Comparison of ENCODE assay signal across 1 cellular context in the genomic region with DNA sequence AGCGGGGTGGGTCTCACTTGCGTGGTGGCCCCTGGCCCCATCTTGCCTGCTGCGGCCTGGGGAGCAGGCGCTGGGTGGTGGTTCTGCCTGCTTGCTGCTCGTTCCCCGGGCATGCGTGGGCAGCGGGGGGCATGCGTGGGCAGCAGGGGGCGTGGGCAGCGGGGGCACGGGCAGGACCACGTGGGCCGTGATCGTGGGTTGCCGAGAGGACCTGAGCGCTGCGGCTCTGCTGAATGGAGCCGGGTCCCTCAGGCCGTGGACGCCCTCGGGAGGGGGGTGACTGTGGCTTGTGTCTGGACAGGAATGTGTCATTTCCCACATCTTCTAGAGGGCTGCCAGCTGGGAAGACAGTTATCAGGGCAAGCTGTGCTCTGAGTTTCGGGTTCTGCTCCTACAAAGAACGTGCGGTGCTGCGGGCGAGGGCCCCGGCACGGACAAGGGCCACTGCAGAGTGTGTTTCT.
A peak's percentile ranks its signal among the peaks of the same experiment; 100 is the strongest.
TF ChIP-seq lines count a peak whose summit lies in the region.

No MANE protein-coding gene starts in this region.

TF ChIP-seq in HepG2, 621 proteins besides CTCF, POLR2A, EP300 and RAD21 (continued from another document):
- TF ChIP-seq, protein P1, sequence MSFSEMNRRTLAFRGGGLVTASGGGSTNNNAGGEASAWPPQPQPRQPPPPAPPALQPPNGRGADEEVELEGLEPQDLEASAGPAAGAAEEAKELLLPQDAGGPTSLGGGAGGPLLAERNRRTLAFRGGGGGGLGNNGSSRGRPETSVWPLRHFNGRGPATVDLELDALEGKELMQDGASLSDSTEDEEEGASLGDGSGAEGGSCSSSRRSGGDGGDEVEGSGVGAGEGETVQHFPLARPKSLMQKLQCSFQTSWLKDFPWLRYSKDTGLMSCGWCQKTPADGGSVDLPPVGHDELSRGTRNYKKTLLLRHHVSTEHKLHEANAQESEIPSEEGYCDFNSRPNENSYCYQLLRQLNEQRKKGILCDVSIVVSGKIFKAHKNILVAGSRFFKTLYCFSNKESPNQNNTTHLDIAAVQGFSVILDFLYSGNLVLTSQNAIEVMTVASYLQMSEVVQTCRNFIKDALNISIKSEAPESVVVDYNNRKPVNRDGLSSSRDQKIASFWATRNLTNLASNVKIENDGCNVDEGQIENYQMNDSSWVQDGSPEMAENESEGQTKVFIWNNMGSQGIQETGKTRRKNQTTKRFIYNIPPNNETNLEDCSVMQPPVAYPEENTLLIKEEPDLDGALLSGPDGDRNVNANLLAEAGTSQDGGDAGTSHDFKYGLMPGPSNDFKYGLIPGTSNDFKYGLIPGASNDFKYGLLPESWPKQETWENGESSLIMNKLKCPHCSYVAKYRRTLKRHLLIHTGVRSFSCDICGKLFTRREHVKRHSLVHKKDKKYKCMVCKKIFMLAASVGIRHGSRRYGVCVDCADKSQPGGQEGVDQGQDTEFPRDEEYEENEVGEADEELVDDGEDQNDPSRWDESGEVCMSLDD (CRISPR knock-in tag; IDR thresholded peaks at IDR 0.05; ENCODE audit: borderline replicate concordance): no peak
- no peak for TF ChIP-seq MXI1 (IDR thresholded peaks at IDR 0.05; ENCODE audit: borderline replicate concordance, low read depth, low read length)
- no peak for TF ChIP-seq ZNF3 (CRISPR knock-in tag; IDR thresholded peaks at IDR 0.05)
- TF ChIP-seq ZNF180 (CRISPR knock-in tag; IDR thresholded peaks at IDR 0.05; ENCODE audit: borderline replicate concordance, low read depth): no peak
- TF ChIP-seq POLR2G (IDR thresholded peaks at IDR 0.05; ENCODE audit: low read depth, low read length): no peak; the same call in 1 of the 2 replicates
- peak; percentile 23 for TF ChIP-seq ZNF883 (CRISPR knock-in tag; IDR thresholded peaks at IDR 0.05; ENCODE audit: not compliant biosample characterization)
- TF ChIP-seq, protein P2, sequence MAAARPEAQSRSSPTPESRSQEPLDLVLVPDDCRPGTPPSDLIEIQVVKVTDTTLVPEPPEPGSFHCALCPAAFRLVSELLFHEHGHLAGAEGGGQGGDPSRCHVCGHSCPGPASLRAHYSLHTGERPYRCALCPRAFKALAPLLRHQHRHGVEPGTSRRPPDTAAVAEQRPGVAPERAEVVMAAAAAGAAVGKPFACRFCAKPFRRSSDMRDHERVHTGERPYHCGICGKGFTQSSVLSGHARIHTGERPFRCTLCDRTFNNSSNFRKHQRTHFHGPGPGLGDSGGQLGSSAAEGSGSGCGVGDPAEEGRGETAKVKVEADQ (CRISPR knock-in tag; IDR thresholded peaks at IDR 0.05; ENCODE audit: borderline replicate concordance): no peak
- TF ChIP-seq, protein P3, sequence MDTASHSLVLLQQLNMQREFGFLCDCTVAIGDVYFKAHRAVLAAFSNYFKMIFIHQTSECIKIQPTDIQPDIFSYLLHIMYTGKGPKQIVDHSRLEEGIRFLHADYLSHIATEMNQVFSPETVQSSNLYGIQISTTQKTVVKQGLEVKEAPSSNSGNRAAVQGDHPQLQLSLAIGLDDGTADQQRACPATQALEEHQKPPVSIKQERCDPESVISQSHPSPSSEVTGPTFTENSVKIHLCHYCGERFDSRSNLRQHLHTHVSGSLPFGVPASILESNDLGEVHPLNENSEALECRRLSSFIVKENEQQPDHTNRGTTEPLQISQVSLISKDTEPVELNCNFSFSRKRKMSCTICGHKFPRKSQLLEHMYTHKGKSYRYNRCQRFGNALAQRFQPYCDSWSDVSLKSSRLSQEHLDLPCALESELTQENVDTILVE (CRISPR knock-in tag; IDR thresholded peaks at IDR 0.05): no peak
- no peak for TF ChIP-seq FOXK1 (CRISPR knock-in tag; IDR thresholded peaks at IDR 0.05; ENCODE audit: borderline replicate concordance, low read depth)
- 0 out of 2 replicates have a peak, but pooled peaks have one; percentile 33 for TF ChIP-seq DNMT1 (CRISPR knock-in tag; IDR thresholded peaks at IDR 0.05)
- no peak for TF ChIP-seq CBX5 (CRISPR knock-in tag; IDR thresholded peaks at IDR 0.05; ENCODE audit: borderline replicate concordance)
- TF ChIP-seq, protein P4, sequence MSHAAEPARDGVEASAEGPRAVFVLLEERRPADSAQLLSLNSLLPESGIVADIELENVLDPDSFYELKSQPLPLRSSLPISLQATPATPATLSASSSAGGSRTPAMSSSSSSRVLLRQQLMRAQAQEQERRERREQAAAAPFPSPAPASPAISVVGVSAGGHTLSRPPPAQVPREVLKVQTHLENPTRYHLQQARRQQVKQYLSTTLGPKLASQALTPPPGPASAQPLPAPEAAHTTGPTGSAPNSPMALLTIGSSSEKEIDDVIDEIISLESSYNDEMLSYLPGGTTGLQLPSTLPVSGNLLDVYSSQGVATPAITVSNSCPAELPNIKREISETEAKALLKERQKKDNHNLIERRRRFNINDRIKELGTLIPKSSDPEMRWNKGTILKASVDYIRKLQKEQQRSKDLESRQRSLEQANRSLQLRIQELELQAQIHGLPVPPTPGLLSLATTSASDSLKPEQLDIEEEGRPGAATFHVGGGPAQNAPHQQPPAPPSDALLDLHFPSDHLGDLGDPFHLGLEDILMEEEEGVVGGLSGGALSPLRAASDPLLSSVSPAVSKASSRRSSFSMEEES (CRISPR knock-in tag; IDR thresholded peaks at IDR 0.05): no peak
- TF ChIP-seq SMAD1 (CRISPR knock-in tag; IDR thresholded peaks at IDR 0.05; ENCODE audit: borderline replicate concordance, low read depth): no peak
- TF ChIP-seq, protein P5, sequence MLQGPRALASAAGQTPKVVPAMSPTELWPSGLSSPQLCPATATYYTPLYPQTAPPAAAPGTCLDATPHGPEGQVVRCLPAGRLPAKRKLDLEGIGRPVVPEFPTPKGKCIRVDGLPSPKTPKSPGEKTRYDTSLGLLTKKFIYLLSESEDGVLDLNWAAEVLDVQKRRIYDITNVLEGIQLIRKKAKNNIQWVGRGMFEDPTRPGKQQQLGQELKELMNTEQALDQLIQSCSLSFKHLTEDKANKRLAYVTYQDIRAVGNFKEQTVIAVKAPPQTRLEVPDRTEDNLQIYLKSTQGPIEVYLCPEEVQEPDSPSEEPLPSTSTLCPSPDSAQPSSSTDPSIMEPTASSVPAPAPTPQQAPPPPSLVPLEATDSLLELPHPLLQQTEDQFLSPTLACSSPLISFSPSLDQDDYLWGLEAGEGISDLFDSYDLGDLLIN (CRISPR knock-in tag; IDR thresholded peaks at IDR 0.05; ENCODE audit: borderline replicate concordance): no peak
- TF ChIP-seq ONECUT2 (CRISPR knock-in tag; IDR thresholded peaks at IDR 0.05): no peak
- no peak for TF ChIP-seq REPIN1 (CRISPR knock-in tag; IDR thresholded peaks at IDR 0.05; ENCODE audit: borderline replicate concordance, low read depth)
- TF ChIP-seq HNRNPH1 (optimal IDR thresholded peaks at IDR 0.05; ENCODE audit: low read depth, low read length): no peak
TF ChIP-seq in HepG2: peak in this region for 8.
